ENCODE assay signal across 15 cellular contexts in the genomic region with DNA sequence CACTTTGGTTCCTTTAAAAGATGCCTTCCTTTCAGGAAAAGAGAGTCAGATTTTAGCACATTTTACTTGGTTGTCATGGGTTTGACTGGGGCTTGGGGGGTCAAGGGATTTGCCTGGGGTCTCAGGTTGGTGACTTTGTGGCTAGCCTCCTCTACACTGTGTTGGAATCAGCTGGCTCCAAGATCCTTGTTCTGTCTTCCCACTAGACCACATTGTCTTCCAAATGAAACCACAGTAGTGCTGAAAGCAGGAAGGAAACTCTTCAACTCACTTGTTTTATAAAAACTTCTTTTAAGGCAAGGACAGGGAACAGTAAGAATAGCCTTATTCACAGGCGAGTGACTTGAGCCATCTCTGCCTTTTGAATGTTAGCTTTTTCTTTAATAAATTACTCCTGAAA. TPM values are rescaled to one million over a fixed set of nuclear protein-coding genes. Genes with fewer than 3 reads are reported as not detected.
A peak's percentile ranks its signal among the peaks of the same experiment; 100 is the strongest.
DNase-seq lines count a peak whose midpoint lies in the region; ATAC-seq, FAIRE-seq and TF ChIP-seq lines count a peak whose summit lies in the region.
"Had no signal": no experiment of that assay in that cellular context is flagged by ENCODE, and none has a peak within 500 bp of the region (broad histone marks: within the 10 kb centered on the region; RNA-seq: fewer than 3 reads in every experiment).

No MANE protein-coding gene starts in this region.

- H3K4me1 Mint-ChIP-seq in WTC11, result peaks cover 19% of the 10 kb centered on the region

- FAIRE-seq in GM19239 (lab: Jason Lieb, UNC), result peak; percentile 63
- FAIRE-seq: D721Med had no signal

- peak overlapping the region; percentile 11; the same call in 1 of the 2 replicates for H3K4me3 Mint-ChIP-seq in WTC11
- H3K4me3 Mint-ChIP-seq: CD8-positive, alpha-beta T cell had no signal

- peaks cover 9% of the 10 kb centered on the region for H3K9me3 Mint-ChIP-seq in WTC11
- H3K9me3 Mint-ChIP-seq: CD8-positive, alpha-beta T cell had no signal

- no peaks in the 10 kb centered on the region for H3K36me3 Mint-ChIP-seq in WTC11
- H3K36me3 Mint-ChIP-seq: CD8-positive, alpha-beta T cell had no signal

- no peak for DNase-seq in GM19239 (ENCODE audit: insufficient read length, low spot score)
- peak; percentile 55 to 57 for DNase-seq in Kasumi-1 (lab: John Stamatoyannopoulos, UW)
- no peak for DNase-seq in WTC11 (ENCODE audit: low spot score)
- DNase-seq in iPS-NIHi7 (ENCODE audit: extremely low spot score), result peak; percentile 15
- no peak for DNase-seq in NCI-H1436 (lab: John Stamatoyannopoulos, UW)
- DNase-seq in NCI-H1930 (lab: John Stamatoyannopoulos, UW), result no peak
- DNase-seq: ACHN; CD8-positive, alpha-beta T cell; DMS79 treated with DMSO at 0.1 percent for 48 hours; GDM1; MM.1S; NCI-H2081 had no signal

- H3K27me3 Mint-ChIP-seq in WTC11 (ENCODE audit: low read depth), result no peaks in the 10 kb centered on the region

- H3K27ac Mint-ChIP-seq in WTC11, result peak overlapping the region; percentile 83; the same call in 1 of the 2 replicates
- H3K27ac Mint-ChIP-seq: CD8-positive, alpha-beta T cell had no signal

- ATAC-seq in WTC11, result peak; percentile 91
- no peak for ATAC-seq in HG03571 (IDR thresholded peaks at IDR 0.05; ENCODE audit: unreplicated experiment)
- no peak for ATAC-seq in GM19452 (IDR thresholded peaks at IDR 0.05; ENCODE audit: unreplicated experiment)
- ATAC-seq: CD8-positive, alpha-beta T cell had no signal

- CTCF ChIA-PET in WTC11 (lab: Charles Lee), result interaction anchor here (0.8 to 3.3 kb wide), 8 partner anchors 17 to 402 kb away, joined by 3 to 16 read pairs (median 7); a partner anchor contains a TSS

- no peak for TF ChIP-seq CTCF in WTC11 (IDR thresholded peaks at IDR 0.05)

- POLR2A ChIA-PET in WTC11 (lab: Charles Lee), result interaction anchor here (0.6 kb wide), 1 partner anchor 33 kb away, joined by 3 read pairs; no protein-coding TSS in a partner anchor

TF ChIP-seq in WTC11, 78 proteins besides CTCF, POLR2A, EP300 and RAD21 (continues in another document):
- TF ChIP-seq, protein P1, sequence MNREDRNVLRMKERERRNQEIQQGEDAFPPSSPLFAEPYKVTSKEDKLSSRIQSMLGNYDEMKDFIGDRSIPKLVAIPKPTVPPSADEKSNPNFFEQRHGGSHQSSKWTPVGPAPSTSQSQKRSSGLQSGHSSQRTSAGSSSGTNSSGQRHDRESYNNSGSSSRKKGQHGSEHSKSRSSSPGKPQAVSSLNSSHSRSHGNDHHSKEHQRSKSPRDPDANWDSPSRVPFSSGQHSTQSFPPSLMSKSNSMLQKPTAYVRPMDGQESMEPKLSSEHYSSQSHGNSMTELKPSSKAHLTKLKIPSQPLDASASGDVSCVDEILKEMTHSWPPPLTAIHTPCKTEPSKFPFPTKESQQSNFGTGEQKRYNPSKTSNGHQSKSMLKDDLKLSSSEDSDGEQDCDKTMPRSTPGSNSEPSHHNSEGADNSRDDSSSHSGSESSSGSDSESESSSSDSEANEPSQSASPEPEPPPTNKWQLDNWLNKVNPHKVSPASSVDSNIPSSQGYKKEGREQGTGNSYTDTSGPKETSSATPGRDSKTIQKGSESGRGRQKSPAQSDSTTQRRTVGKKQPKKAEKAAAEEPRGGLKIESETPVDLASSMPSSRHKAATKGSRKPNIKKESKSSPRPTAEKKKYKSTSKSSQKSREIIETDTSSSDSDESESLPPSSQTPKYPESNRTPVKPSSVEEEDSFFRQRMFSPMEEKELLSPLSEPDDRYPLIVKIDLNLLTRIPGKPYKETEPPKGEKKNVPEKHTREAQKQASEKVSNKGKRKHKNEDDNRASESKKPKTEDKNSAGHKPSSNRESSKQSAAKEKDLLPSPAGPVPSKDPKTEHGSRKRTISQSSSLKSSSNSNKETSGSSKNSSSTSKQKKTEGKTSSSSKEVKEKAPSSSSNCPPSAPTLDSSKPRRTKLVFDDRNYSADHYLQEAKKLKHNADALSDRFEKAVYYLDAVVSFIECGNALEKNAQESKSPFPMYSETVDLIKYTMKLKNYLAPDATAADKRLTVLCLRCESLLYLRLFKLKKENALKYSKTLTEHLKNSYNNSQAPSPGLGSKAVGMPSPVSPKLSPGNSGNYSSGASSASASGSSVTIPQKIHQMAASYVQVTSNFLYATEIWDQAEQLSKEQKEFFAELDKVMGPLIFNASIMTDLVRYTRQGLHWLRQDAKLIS (CRISPR knock-in tag; IDR thresholded peaks at IDR 0.05; ENCODE audit: borderline replicate concordance), result no peak
- TF ChIP-seq, protein P2, sequence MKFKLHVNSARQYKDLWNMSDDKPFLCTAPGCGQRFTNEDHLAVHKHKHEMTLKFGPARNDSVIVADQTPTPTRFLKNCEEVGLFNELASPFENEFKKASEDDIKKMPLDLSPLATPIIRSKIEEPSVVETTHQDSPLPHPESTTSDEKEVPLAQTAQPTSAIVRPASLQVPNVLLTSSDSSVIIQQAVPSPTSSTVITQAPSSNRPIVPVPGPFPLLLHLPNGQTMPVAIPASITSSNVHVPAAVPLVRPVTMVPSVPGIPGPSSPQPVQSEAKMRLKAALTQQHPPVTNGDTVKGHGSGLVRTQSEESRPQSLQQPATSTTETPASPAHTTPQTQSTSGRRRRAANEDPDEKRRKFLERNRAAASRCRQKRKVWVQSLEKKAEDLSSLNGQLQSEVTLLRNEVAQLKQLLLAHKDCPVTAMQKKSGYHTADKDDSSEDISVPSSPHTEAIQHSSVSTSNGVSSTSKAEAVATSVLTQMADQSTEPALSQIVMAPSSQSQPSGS (CRISPR knock-in tag; IDR thresholded peaks at IDR 0.05; ENCODE audit: borderline replicate concordance, low read depth), result no peak
- TF ChIP-seq NR1H2 (CRISPR knock-in tag; IDR thresholded peaks at IDR 0.05) (no peak), FOXJ3 (CRISPR knock-in tag; IDR thresholded peaks at IDR 0.05; ENCODE audit: borderline replicate concordance) (no peak), ZNF219 (CRISPR knock-in tag; IDR thresholded peaks at IDR 0.05; ENCODE audit: borderline replicate concordance) (no peak), FOXK1 (CRISPR knock-in tag; IDR thresholded peaks at IDR 0.05) (no peak), CREB1 (CRISPR knock-in tag; IDR thresholded peaks at IDR 0.05) (no peak), NFE2L1 (CRISPR knock-in tag; IDR thresholded peaks at IDR 0.05) (no peak)
- TF ChIP-seq, protein P3, sequence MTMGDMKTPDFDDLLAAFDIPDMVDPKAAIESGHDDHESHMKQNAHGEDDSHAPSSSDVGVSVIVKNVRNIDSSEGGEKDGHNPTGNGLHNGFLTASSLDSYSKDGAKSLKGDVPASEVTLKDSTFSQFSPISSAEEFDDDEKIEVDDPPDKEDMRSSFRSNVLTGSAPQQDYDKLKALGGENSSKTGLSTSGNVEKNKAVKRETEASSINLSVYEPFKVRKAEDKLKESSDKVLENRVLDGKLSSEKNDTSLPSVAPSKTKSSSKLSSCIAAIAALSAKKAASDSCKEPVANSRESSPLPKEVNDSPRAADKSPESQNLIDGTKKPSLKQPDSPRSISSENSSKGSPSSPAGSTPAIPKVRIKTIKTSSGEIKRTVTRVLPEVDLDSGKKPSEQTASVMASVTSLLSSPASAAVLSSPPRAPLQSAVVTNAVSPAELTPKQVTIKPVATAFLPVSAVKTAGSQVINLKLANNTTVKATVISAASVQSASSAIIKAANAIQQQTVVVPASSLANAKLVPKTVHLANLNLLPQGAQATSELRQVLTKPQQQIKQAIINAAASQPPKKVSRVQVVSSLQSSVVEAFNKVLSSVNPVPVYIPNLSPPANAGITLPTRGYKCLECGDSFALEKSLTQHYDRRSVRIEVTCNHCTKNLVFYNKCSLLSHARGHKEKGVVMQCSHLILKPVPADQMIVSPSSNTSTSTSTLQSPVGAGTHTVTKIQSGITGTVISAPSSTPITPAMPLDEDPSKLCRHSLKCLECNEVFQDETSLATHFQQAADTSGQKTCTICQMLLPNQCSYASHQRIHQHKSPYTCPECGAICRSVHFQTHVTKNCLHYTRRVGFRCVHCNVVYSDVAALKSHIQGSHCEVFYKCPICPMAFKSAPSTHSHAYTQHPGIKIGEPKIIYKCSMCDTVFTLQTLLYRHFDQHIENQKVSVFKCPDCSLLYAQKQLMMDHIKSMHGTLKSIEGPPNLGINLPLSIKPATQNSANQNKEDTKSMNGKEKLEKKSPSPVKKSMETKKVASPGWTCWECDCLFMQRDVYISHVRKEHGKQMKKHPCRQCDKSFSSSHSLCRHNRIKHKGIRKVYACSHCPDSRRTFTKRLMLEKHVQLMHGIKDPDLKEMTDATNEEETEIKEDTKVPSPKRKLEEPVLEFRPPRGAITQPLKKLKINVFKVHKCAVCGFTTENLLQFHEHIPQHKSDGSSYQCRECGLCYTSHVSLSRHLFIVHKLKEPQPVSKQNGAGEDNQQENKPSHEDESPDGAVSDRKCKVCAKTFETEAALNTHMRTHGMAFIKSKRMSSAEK (CRISPR knock-in tag; IDR thresholded peaks at IDR 0.05; ENCODE audit: borderline replicate concordance), result no peak
- TF ChIP-seq, protein P4, sequence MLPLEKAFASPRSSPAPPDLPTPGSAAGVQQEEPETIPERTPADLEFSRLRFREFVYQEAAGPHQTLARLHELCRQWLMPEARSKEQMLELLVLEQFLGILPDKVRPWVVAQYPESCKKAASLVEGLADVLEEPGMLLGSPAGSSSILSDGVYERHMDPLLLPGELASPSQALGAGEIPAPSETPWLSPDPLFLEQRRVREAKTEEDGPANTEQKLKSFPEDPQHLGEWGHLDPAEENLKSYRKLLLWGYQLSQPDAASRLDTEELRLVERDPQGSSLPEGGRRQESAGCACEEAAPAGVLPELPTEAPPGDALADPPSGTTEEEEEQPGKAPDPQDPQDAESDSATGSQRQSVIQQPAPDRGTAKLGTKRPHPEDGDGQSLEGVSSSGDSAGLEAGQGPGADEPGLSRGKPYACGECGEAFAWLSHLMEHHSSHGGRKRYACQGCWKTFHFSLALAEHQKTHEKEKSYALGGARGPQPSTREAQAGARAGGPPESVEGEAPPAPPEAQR (CRISPR knock-in tag; IDR thresholded peaks at IDR 0.05), result no peak
- TF ChIP-seq, protein P5, sequence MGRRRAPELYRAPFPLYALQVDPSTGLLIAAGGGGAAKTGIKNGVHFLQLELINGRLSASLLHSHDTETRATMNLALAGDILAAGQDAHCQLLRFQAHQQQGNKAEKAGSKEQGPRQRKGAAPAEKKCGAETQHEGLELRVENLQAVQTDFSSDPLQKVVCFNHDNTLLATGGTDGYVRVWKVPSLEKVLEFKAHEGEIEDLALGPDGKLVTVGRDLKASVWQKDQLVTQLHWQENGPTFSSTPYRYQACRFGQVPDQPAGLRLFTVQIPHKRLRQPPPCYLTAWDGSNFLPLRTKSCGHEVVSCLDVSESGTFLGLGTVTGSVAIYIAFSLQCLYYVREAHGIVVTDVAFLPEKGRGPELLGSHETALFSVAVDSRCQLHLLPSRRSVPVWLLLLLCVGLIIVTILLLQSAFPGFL (CRISPR knock-in tag; IDR thresholded peaks at IDR 0.05; ENCODE audit: borderline replicate concordance), result no peak

RNA-seq across cellular contexts. Expression of a gene that starts 37.0 kb away (rescaled TPM):
- 38.7 to 44.6 TPM (median 40.7 TPM) in 3 replicates for total RNA-seq in WTC11 (2021)

Comparison
In these comparisons a context has a peak if more than half of its experiments do, and no peak if none do; other contexts are left out.
1. DNase-seq: peak in Kasumi-1 (2 of 2) and iPS-NIHi7 (single experiment); none in GM19239 (single experiment), WTC11 (single experiment), NCI-H1436 (single experiment) and NCI-H1930 (0 of 2).